8 cellular contexts compared by ENCODE assay signal in the genomic region with DNA sequence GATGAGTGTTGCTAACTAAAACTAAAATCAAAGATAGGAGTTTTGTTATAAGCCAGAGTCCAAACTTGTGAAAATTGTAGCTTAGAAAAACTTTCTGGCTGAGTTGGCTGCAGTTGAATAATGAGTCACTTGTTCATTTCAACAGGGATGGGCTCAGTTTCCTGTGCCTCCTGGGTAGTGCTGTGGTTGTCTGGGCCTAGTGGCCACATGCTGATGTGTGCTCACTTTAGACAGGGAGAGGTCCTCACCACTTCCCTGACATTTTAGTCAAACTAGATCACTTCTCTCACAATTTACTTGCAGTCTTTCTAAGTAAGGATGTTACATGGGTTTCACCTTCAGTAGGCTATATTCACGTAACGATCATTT. TPM values are rescaled to one million over a fixed set of nuclear protein-coding genes. Genes with fewer than 3 reads are reported as not detected.
DNase-seq lines count a peak whose midpoint lies in the region; ATAC-seq and TF ChIP-seq lines count a peak whose summit lies in the region.

No MANE protein-coding gene starts in this region.

- DNase-seq in stimulated activated naive CD4-positive, alpha-beta T cell treated with Interleukin-2 at 50 U/mL for 16 hours (lab: John Stamatoyannopoulos, UW): peak; percentile 22
- DNase-seq in stimulated activated naive CD4-positive, alpha-beta T cell (lab: John Stamatoyannopoulos, UW): no peak
- DNase-seq in activated CD4-positive, alpha-beta T cell treated with anti-CD3 and anti-CD28 coated beads, Interleukin-2, amount 10 ng/mL, durations not matched to agents 7 days and 5 days: peak; percentile 64
- DNase-seq in heart left ventricle (peak in 1 of 5 donors; percentile 54), hepatocyte (ENCODE audit: low spot score) (no peak), amygdala (lab: John Stamatoyannopoulos, UW) (no peak), caudate nucleus (lab: John Stamatoyannopoulos, UW) (no peak)

- peaks cover 13% of the 10 kb centered on the region for H3K4me1 Mint-ChIP-seq in activated CD4-positive, alpha-beta T cell treated with anti-CD3 and anti-CD28 coated beads, Interleukin-2, amount 10 ng/mL, durations not matched to agents 7 days and 5 days

- no peak overlapping the region for H3K4me3 Mint-ChIP-seq in activated CD4-positive, alpha-beta T cell treated with anti-CD3 and anti-CD28 coated beads, Interleukin-2, amount 10 ng/mL, durations not matched to agents 7 days and 5 days

- no peaks in the 10 kb centered on the region for H3K79me2 ChIP-seq in hepatocyte

- H2AFZ ChIP-seq in hepatocyte: no peak overlapping the region

- TF ChIP-seq CTCF in heart left ventricle (IDR thresholded peaks at IDR 0.05) (no peak), hepatocyte (IDR thresholded peaks at IDR 0.05; ENCODE audit: poor library complexity) (no peak)

- no peaks in the 10 kb centered on the region for H3K9me2 ChIP-seq in hepatocyte (replicated peaks; ENCODE audit: insufficient read depth)

- H3K4me3 ChIP-seq in heart left ventricle: no peak overlapping the region
- no peak overlapping the region for H3K4me3 ChIP-seq in hepatocyte

- intact Hi-C loops in heart left ventricle (cut with DNase I): no loop called here

- H3K9me3 ChIP-seq in heart left ventricle (no peaks in the 10 kb centered on the region), hepatocyte (ENCODE audit: low read depth) (no peaks in the 10 kb centered on the region)

- ATAC-seq in HG03432 (IDR thresholded peaks at IDR 0.05; ENCODE audit: unreplicated experiment) (peak; percentile 78), heart left ventricle (peak in 3 of 4 donors; percentile 58 to 86 (median 76))

- H3K4me1 ChIP-seq in heart left ventricle: peaks cover 0 to 28% (median 9%) of the 10 kb centered on the region in 12 donors
- no peaks in the 10 kb centered on the region for H3K4me1 ChIP-seq in hepatocyte (ENCODE audit: insufficient read depth)

- no peaks in the 10 kb centered on the region for H3K36me3 Mint-ChIP-seq in activated CD4-positive, alpha-beta T cell treated with anti-CD3 and anti-CD28 coated beads, Interleukin-2, amount 10 ng/mL, durations not matched to agents 7 days and 5 days (ENCODE audit: low read depth)

- CTCF ChIA-PET in activated CD4-positive, alpha-beta T cell treated with anti-CD3 and anti-CD28 coated beads, Interleukin-2, amount 10 ng/mL, durations not matched to agents 7 days and 5 days (lab: Charles Lee): interaction anchor here (0.6 to 1.5 kb wide), 3 partner anchors 21 to 71 kb away, joined by 3 to 4 read pairs (median 3); no protein-coding TSS in a partner anchor

- H3K27me3 ChIP-seq in heart left ventricle: no peaks in the 10 kb centered on the region
- H3K27me3 ChIP-seq in hepatocyte: no peaks in the 10 kb centered on the region

- H3K4me2 ChIP-seq in hepatocyte: no peak overlapping the region

- WGBS in heart left ventricle, 4 donors: 88 to 98% (median 93%) methylated on average over 2 of the region's 2 CpGs
- WGBS in hepatocyte (ENCODE audit: low lambda C conversion rate, missing lambda C conversion rate): 100% methylated on average over 2 of the region's 2 CpGs

- no peaks in the 10 kb centered on the region for H4K20me1 ChIP-seq in hepatocyte (ENCODE audit: insufficient read depth, poor library complexity, severe bottlenecking)

- H3K27ac ChIP-seq in heart left ventricle (peak overlapping the region in 4 of 12 donors; percentile 12 to 38 (median 13)), hepatocyte (no peak overlapping the region), caudate nucleus (ENCODE audit: low read depth, low read length) (no peak overlapping the region)

- H3K36me3 ChIP-seq in heart left ventricle (no peaks in the 10 kb centered on the region), hepatocyte (replicated peaks; ENCODE audit: insufficient read depth, low read depth) (no peaks in the 10 kb centered on the region)

- TF ChIP-seq POLR2A in heart left ventricle (IDR thresholded peaks at IDR 0.05): no peak

- POLR2A ChIA-PET in activated CD4-positive, alpha-beta T cell treated with anti-CD3 and anti-CD28 coated beads, Interleukin-2, amount 10 ng/mL, durations not matched to agents 7 days and 5 days (lab: Charles Lee): no interaction called here

- H3K27ac Mint-ChIP-seq in activated CD4-positive, alpha-beta T cell treated with anti-CD3 and anti-CD28 coated beads, Interleukin-2, amount 10 ng/mL, durations not matched to agents 7 days and 5 days: no peak overlapping the region

- H3K27me3 Mint-ChIP-seq in activated CD4-positive, alpha-beta T cell treated with anti-CD3 and anti-CD28 coated beads, Interleukin-2, amount 10 ng/mL, durations not matched to agents 7 days and 5 days: peaks cover 14% of the 10 kb centered on the region

- no peaks in the 10 kb centered on the region for H3K9me3 Mint-ChIP-seq in activated CD4-positive, alpha-beta T cell treated with anti-CD3 and anti-CD28 coated beads, Interleukin-2, amount 10 ng/mL, durations not matched to agents 7 days and 5 days

RNA-seq across cellular contexts. Expression of gene UBE2Q2, which starts 6.3 kb away (rescaled TPM):
- total RNA-seq in activated CD4-positive, alpha-beta T cell treated with anti-CD3 and anti-CD28 coated beads, Interleukin-2, amount 10 ng/mL, durations not matched to agents 7 days and 5 days: 10 to 100 TPM; 35.6 to 40.3 TPM
- total RNA-seq in heart left ventricle: 10 to 100 TPM; 22.8 to 39.4 (median 28.5) TPM
- polyA plus RNA-seq in heart left ventricle: 10 to 100 TPM; 13.6 to 18.2 TPM
- total RNA-seq in hepatocyte: 50.9 TPM in 2 replicates
- polyA plus RNA-seq in hepatocyte: 27.9 and 30.7 TPM in 2 replicates

Comparison
In these comparisons a context has a peak if more than half of its experiments do, and no peak if none do; other contexts are left out.
1. DNase-seq: peak in stimulated activated naive CD4-positive, alpha-beta T cell treated with Interleukin-2 at 50 U/mL for 16 hours (single experiment) and activated CD4-positive, alpha-beta T cell treated with anti-CD3 and anti-CD28 coated beads, Interleukin-2, amount 10 ng/mL, durations not matched to agents 7 days and 5 days (single experiment); none in stimulated activated naive CD4-positive, alpha-beta T cell (0 of 6), hepatocyte (single experiment), amygdala (0 of 56) and caudate nucleus (0 of 61).